18 cellular contexts compared by ENCODE assay signal in genomic region chr10:113020425-113020753, GRCh38.
DNase-seq lines count a peak whose midpoint lies in the region; ATAC-seq and TF ChIP-seq lines count a peak whose summit lies in the region.
"Had no signal": no experiment of that assay in that cellular context is flagged by ENCODE, and none has a peak within 500 bp of the region (broad histone marks: within the 10 kb centered on the region; RNA-seq: fewer than 3 reads in every experiment).

No MANE protein-coding gene starts in this region.

- no peaks in the 10 kb centered on the region for H4K20me1 ChIP-seq in mammary epithelial cell (ENCODE audit: insufficient read depth, low read length)

- H3K4me1 Mint-ChIP-seq in chondrocyte (ENCODE audit: low read depth), result peaks cover 52% of the 10 kb centered on the region
- peaks cover 31% of the 10 kb centered on the region for H3K4me1 Mint-ChIP-seq in mesothelial cell of epicardium

- peak overlapping the region; percentile 67 for H3K27ac Mint-ChIP-seq in chondrocyte (ENCODE audit: unreplicated experiment)
- peak overlapping the region; percentile 4 for H3K27ac Mint-ChIP-seq in mesothelial cell of epicardium
- H3K27ac Mint-ChIP-seq: activated CD8-positive, alpha-beta T cell treated with anti-CD3 and anti-CD28 coated beads for 36 hours; activated naive CD4-positive, alpha-beta T cell treated with anti-CD3 and anti-CD28 coated beads, Interleukin-2, amount 50 U/mL, for 72 hours; naive thymus-derived CD4-positive, alpha-beta T cell had no signal

- H3K36me3 Mint-ChIP-seq in chondrocyte (ENCODE audit: low read depth) (peaks cover 2% of the 10 kb centered on the region), mesothelial cell of epicardium (no peaks in the 10 kb centered on the region)
- H3K36me3 Mint-ChIP-seq: activated naive CD4-positive, alpha-beta T cell treated with anti-CD3 and anti-CD28 coated beads, Interleukin-2, amount 50 U/mL, for 72 hours; brain; naive thymus-derived CD4-positive, alpha-beta T cell had no signal

- peak overlapping the region; percentile 66 to 68 for H3K27ac ChIP-seq in breast epithelium
- H3K27ac ChIP-seq in mammary epithelial cell (ENCODE audit: insufficient read depth, low read depth, low read length), result no peak overlapping the region
- peak overlapping the region in 3 of 4 donors; percentile 9 to 50 (median 43) for H3K27ac ChIP-seq in transverse colon
- H3K27ac ChIP-seq: dorsolateral prefrontal cortex, epithelial cell of prostate, WERI-Rb-1 had no signal

- H3K4me2 ChIP-seq in mammary epithelial cell (ENCODE audit: insufficient read depth, low read depth, low read length), result no peak overlapping the region

- H3K27me3 Mint-ChIP-seq in chondrocyte (ENCODE audit: low read depth) (no peaks in the 10 kb centered on the region), mesothelial cell of epicardium (ENCODE audit: low read depth) (no peaks in the 10 kb centered on the region)
- H3K27me3 Mint-ChIP-seq: activated CD8-positive, alpha-beta T cell treated with anti-CD3 and anti-CD28 coated beads for 36 hours had no signal

- TF ChIP-seq CTCF in breast epithelium (IDR thresholded peaks at IDR 0.05) (no peak), mammary epithelial cell (conservative IDR thresholded peaks at IDR 0.05 in 1 of 2, IDR thresholded peaks at IDR 0.05 in 1 of 2; ENCODE audit: extremely low read depth in 1 of 2, insufficient read depth in 1 of 2, low read depth in 1 of 2, low read length in 2 of 2) (no peak), chondrocyte (IDR thresholded peaks at IDR 0.05) (no peak), mesothelial cell of epicardium (IDR thresholded peaks at IDR 0.05; ENCODE audit: unreplicated experiment) (no peak), transverse colon (IDR thresholded peaks at IDR 0.05) (no peak)

- in situ Hi-C loops in mammary epithelial cell (cut with MboI; ENCODE audit: low sequenced_read_pairs in 2 of 2), result no loop called here
- in situ Hi-C loops in transverse colon (cut with MboI; ENCODE audit: low pct_ligation_motif_present in 1 of 4, low pct_unique_long_range_greater_than_20kb in 1 of 4, low sequenced_read_pairs in 3 of 4), result no loop called here

- H3K9me3 Mint-ChIP-seq in chondrocyte (ENCODE audit: low read depth) (no peaks in the 10 kb centered on the region), mesothelial cell of epicardium (no peaks in the 10 kb centered on the region)
- H3K9me3 Mint-ChIP-seq: activated CD8-positive, alpha-beta T cell treated with anti-CD3 and anti-CD28 coated beads for 36 hours; activated naive CD4-positive, alpha-beta T cell treated with anti-CD3 and anti-CD28 coated beads, Interleukin-2, amount 50 U/mL, for 72 hours; brain had no signal

- no peak for TF ChIP-seq EP300 in transverse colon (IDR thresholded peaks at IDR 0.05; ENCODE audit: low read depth)

- BruUV-seq in mammary epithelial cell (replicated peaks; lab: Mats Ljungman, UMichigan), result no TSS peak

- H3K9me3 ChIP-seq in breast epithelium (no peaks in the 10 kb centered on the region), mammary epithelial cell (replicated peaks; ENCODE audit: insufficient read depth, low read length) (no peaks in the 10 kb centered on the region), transverse colon (no peaks in the 10 kb centered on the region)
- H3K9me3 ChIP-seq: tibial nerve had no signal

- TF ChIP-seq POLR2A in breast epithelium (IDR thresholded peaks at IDR 0.05) (no peak), transverse colon (IDR thresholded peaks at IDR 0.05) (no peak)

- dilution Hi-C loops in mammary epithelial cell (cut with HindIII; ENCODE audit: low sequenced_read_pairs), result no loop called here

- H3K4me1 ChIP-seq in breast epithelium (peaks cover 2 to 13% of the 10 kb centered on the region in 2 donors), mammary epithelial cell (ENCODE audit: insufficient read depth, low read length) (no peaks in the 10 kb centered on the region), transverse colon (peaks cover 15 to 62% (median 35%) of the 10 kb centered on the region in 4 donors)

- H3K4me3 ChIP-seq in breast epithelium (no peak overlapping the region), mammary epithelial cell (replicated peaks in 1 of 3; ENCODE audit: insufficient read depth in 1 of 3, low read depth in 2 of 3, low read length in 3 of 3) (no peak overlapping the region), transverse colon (no peak overlapping the region)
- H3K4me3 ChIP-seq: tibial nerve had no signal

- no peak overlapping the region for H2AFZ ChIP-seq in mammary epithelial cell (ENCODE audit: low read depth, low read length)

- H3K27me3 ChIP-seq in breast epithelium (no peaks in the 10 kb centered on the region), mammary epithelial cell (ENCODE audit: insufficient read depth, low read length) (no peaks in the 10 kb centered on the region), transverse colon (no peaks in the 10 kb centered on the region)
- H3K27me3 ChIP-seq: dorsolateral prefrontal cortex, tibial nerve had no signal

- no peak overlapping the region for H3K9ac ChIP-seq in mammary epithelial cell (ENCODE audit: insufficient read depth, low read length)

- H3K4me3 Mint-ChIP-seq in chondrocyte (ENCODE audit: unreplicated experiment), result no peak overlapping the region
- H3K4me3 Mint-ChIP-seq in mesothelial cell of epicardium, result no peak overlapping the region
- H3K4me3 Mint-ChIP-seq: activated CD8-positive, alpha-beta T cell treated with anti-CD3 and anti-CD28 coated beads for 36 hours; naive thymus-derived CD4-positive, alpha-beta T cell had no signal

- intact Hi-C loops in breast epithelium (cut with DNase I; ENCODE audit: low total_unique reads) (no loop called here), mammary epithelial cell (cut with micrococcal nuclease) (no loop called here), transverse colon (cut with DNase I; ENCODE audit: low total_unique reads) (no loop called here)

- H3K36me3 ChIP-seq in breast epithelium (no peaks in the 10 kb centered on the region), mammary epithelial cell (ENCODE audit: insufficient read depth, low read length) (no peaks in the 10 kb centered on the region), transverse colon (no peaks in the 10 kb centered on the region)
- H3K36me3 ChIP-seq: tibial nerve, WERI-Rb-1 had no signal

- WGBS in mammary epithelial cell (ENCODE audit: low coverage, missing lambda C conversion rate), result 85% methylated on average over 2 of the region's 3 CpGs
- WGBS in transverse colon (ENCODE audit: low coverage in 1 of 2), 2 donors, result 82 to 92% methylated on average over 2 to 3 of the region's 3 CpGs

- DNase-seq in breast epithelium (ENCODE audit: low spot score in 2 of 2) (no peak), mammary epithelial cell (no peak), chondrocyte (ENCODE audit: low spot score) (no peak), mesothelial cell of epicardium (ENCODE audit: low spot score in 2 of 2, unreplicated experiment in 2 of 2) (no peak), transverse colon (no peak), GM19238 (ENCODE audit: insufficient read length, low spot score) (no peak)
- DNase-seq in stimulated activated naive CD4-positive, alpha-beta T cell (lab: John Stamatoyannopoulos, UW), result no peak
- DNase-seq: ACHN; activated CD8-positive, alpha-beta T cell treated with anti-CD3 and anti-CD28 coated beads for 36 hours; activated T-cell treated with anti-CD3 and anti-CD28 coated beads, Interleukin-2, amount 50 U/mL, for 48 hours; dorsolateral prefrontal cortex; naive thymus-derived CD4-positive, alpha-beta T cell; WERI-Rb-1 had no signal

- peaks cover 59% of the 10 kb centered on the region for H3K79me2 ChIP-seq in mammary epithelial cell (ENCODE audit: insufficient read depth, low read length)

- ATAC-seq in GM19023 (IDR thresholded peaks at IDR 0.05; ENCODE audit: unreplicated experiment), result no peak
- ATAC-seq: activated CD8-positive, alpha-beta T cell treated with anti-CD3 and anti-CD28 coated beads for 36 hours; activated naive CD4-positive, alpha-beta T cell treated with anti-CD3 and anti-CD28 coated beads, Interleukin-2, amount 50 U/mL, for 72 hours; naive thymus-derived CD4-positive, alpha-beta T cell had no signal

- CTCF ChIA-PET in mammary epithelial cell (lab: Charles Lee; ENCODE audit: low non-redundant PET), result no interaction called here
